14 cellular contexts compared by ENCODE assay signal in the genomic region with DNA sequence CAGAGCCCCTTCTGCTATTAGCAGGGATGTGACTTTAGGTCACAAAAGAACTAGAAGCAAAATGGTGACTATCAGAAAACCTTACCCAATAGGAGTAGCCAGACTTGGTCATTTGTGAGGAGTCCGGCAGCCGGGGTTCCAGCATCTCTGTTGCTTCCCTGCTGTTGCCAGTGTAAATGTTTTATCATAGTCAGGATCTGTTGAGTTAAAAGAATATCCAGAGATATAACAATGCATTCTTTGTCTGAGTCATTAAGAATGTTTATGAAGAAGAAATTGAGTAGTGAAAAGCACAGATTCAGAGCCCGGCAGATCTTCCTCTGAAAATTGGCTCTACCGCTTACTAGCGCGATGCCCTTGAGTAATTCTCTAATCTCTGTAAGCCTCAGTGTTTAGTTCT.
DNase-seq lines count a peak whose midpoint lies in the region; ATAC-seq and TF ChIP-seq lines count a peak whose summit lies in the region.
"Had no signal": no experiment of that assay in that cellular context is flagged by ENCODE, and none has a peak within 500 bp of the region (broad histone marks: within the 10 kb centered on the region; RNA-seq: fewer than 3 reads in every experiment).

No MANE protein-coding gene starts in this region.

- H4K20me1 ChIP-seq in mammary epithelial cell (ENCODE audit: insufficient read depth, low read length) = no peaks in the 10 kb centered on the region

- DNase-seq in breast epithelium (ENCODE audit: low spot score in 2 of 2) (no peak), mammary epithelial cell (no peak), esophagus muscularis mucosa (ENCODE audit: extremely low spot score) (no peak), tibial artery (no peak), retina (no peak)
- DNase-seq: activated CD4-positive, alpha-beta T cell treated with anti-CD3 and anti-CD28 coated beads, Interleukin-2, amount 50 U/mL, for 48 hours; activated T-cell treated with anti-CD3 and anti-CD28 coated beads, Interleukin-2, amount 50 U/mL, for 4 hours; cerebellar nuclear complex; GOT3; hypothalamus; NCI-H446 had no signal

- CTCF ChIA-PET in mammary epithelial cell (lab: Charles Lee; ENCODE audit: low non-redundant PET) = no interaction called here

- peaks cover 5% of the 10 kb centered on the region for H3K9me3 Mint-ChIP-seq in nephron
- H3K9me3 Mint-ChIP-seq: activated T-cell treated with anti-CD3 and anti-CD28 coated beads, Interleukin-2, amount 50 U/mL, for 4 hours had no signal

- H3K27ac ChIP-seq in breast epithelium = peak overlapping the region; percentile 33 to 35
- no peak overlapping the region for H3K27ac ChIP-seq in mammary epithelial cell (ENCODE audit: insufficient read depth, low read depth, low read length)
- H3K27ac ChIP-seq in esophagus muscularis mucosa (replicated peaks in 1 of 4) = peak overlapping the region; percentile 87 to 95 (median 91)
- peak overlapping the region; percentile 86 to 89 for H3K27ac ChIP-seq in tibial artery

- H3K4me2 ChIP-seq in mammary epithelial cell (ENCODE audit: insufficient read depth, low read depth, low read length) = no peak overlapping the region

- 67% methylated on average over 6 of the region's 6 CpGs for WGBS in mammary epithelial cell (ENCODE audit: low coverage, missing lambda C conversion rate)
- 63% methylated on average over 6 of the region's 6 CpGs for WGBS in esophagus muscularis mucosa

- no peak for TF ChIP-seq CTCF in breast epithelium (IDR thresholded peaks at IDR 0.05)
- TF ChIP-seq CTCF in mammary epithelial cell (conservative IDR thresholded peaks at IDR 0.05 in 1 of 2, IDR thresholded peaks at IDR 0.05 in 1 of 2; ENCODE audit: extremely low read depth in 1 of 2, insufficient read depth in 1 of 2, low read depth in 1 of 2, low read length in 2 of 2) = no peak
- TF ChIP-seq CTCF in esophagus muscularis mucosa (IDR thresholded peaks at IDR 0.05) = no peak
- no peak for TF ChIP-seq CTCF in nephron (IDR thresholded peaks at IDR 0.05; ENCODE audit: unreplicated experiment in 3 of 3)
- no peak for TF ChIP-seq CTCF in tibial artery (IDR thresholded peaks at IDR 0.05)

- H3K9ac ChIP-seq in mammary epithelial cell (ENCODE audit: insufficient read depth, low read length) = no peak overlapping the region

- peak overlapping the region; percentile 83 to 95 (median 88) for H3K27ac Mint-ChIP-seq in nephron

- H3K36me3 Mint-ChIP-seq in nephron (ENCODE audit: low read depth) = peaks cover 50% of the 10 kb centered on the region

- no peak for TF ChIP-seq POLR2A in breast epithelium (IDR thresholded peaks at IDR 0.05)
- TF ChIP-seq POLR2A in esophagus muscularis mucosa (IDR thresholded peaks at IDR 0.05; ENCODE audit: low read depth) = no peak

- no peak overlapping the region for H2AFZ ChIP-seq in mammary epithelial cell (ENCODE audit: low read depth, low read length)

- H3K4me1 Mint-ChIP-seq in nephron = peaks cover 61% of the 10 kb centered on the region

- intact Hi-C loops in breast epithelium (cut with DNase I; ENCODE audit: low total_unique reads) = no loop called here
- intact Hi-C loops in mammary epithelial cell (cut with micrococcal nuclease) = no loop called here
- intact Hi-C loops in esophagus muscularis mucosa (cut with DNase I) = no loop called here
- intact Hi-C loops in tibial artery (cut with DNase I; ENCODE audit: low total_unique reads) = no loop called here

- no peaks in the 10 kb centered on the region for H3K9me3 ChIP-seq in breast epithelium
- H3K9me3 ChIP-seq in mammary epithelial cell (replicated peaks; ENCODE audit: insufficient read depth, low read length) = no peaks in the 10 kb centered on the region
- H3K9me3 ChIP-seq in esophagus muscularis mucosa = no peaks in the 10 kb centered on the region
- no peaks in the 10 kb centered on the region for H3K9me3 ChIP-seq in tibial artery

- no TSS peak for BruUV-seq in mammary epithelial cell (replicated peaks; lab: Mats Ljungman, UMichigan)

- H3K27me3 ChIP-seq in breast epithelium = no peaks in the 10 kb centered on the region
- H3K27me3 ChIP-seq in mammary epithelial cell (ENCODE audit: insufficient read depth, low read length) = no peaks in the 10 kb centered on the region
- H3K27me3 ChIP-seq in esophagus muscularis mucosa = no peaks in the 10 kb centered on the region
- H3K27me3 ChIP-seq in tibial artery = no peaks in the 10 kb centered on the region

- in situ Hi-C loops in mammary epithelial cell (cut with MboI; ENCODE audit: low sequenced_read_pairs in 2 of 2) = loop anchor here in 1 of 2 donors (10.0 kb wide), 1 partner anchor 46 kb away; no protein-coding TSS in a partner anchor

- no peak for TF ChIP-seq EP300 in esophagus muscularis mucosa (IDR thresholded peaks at IDR 0.05)

- dilution Hi-C loops in mammary epithelial cell (cut with HindIII; ENCODE audit: low sequenced_read_pairs) = no loop called here

- peaks cover 28% of the 10 kb centered on the region for H3K79me2 ChIP-seq in mammary epithelial cell (ENCODE audit: insufficient read depth, low read length)

- no peak overlapping the region for H3K4me3 ChIP-seq in breast epithelium
- no peak overlapping the region for H3K4me3 ChIP-seq in mammary epithelial cell (replicated peaks in 1 of 3; ENCODE audit: insufficient read depth in 1 of 3, low read depth in 2 of 3, low read length in 3 of 3)
- H3K4me3 ChIP-seq in esophagus muscularis mucosa = no peak overlapping the region
- H3K4me3 ChIP-seq in tibial artery = no peak overlapping the region

- H3K27me3 Mint-ChIP-seq in nephron (ENCODE audit: low read depth) = no peaks in the 10 kb centered on the region

- H3K4me3 Mint-ChIP-seq in nephron = no peak overlapping the region
- H3K4me3 Mint-ChIP-seq: activated T-cell treated with anti-CD3 and anti-CD28 coated beads, Interleukin-2, amount 50 U/mL, for 4 hours had no signal

- H3K36me3 ChIP-seq in breast epithelium (no peaks in the 10 kb centered on the region), mammary epithelial cell (ENCODE audit: insufficient read depth, low read length) (peaks cover 3% of the 10 kb centered on the region), esophagus muscularis mucosa (peaks cover 0 to 7% (median 3%) of the 10 kb centered on the region in 4 donors), tibial artery (no peaks in the 10 kb centered on the region)

- H3K4me1 ChIP-seq in breast epithelium = peaks cover 0 to 5% of the 10 kb centered on the region in 2 donors
- H3K4me1 ChIP-seq in mammary epithelial cell (ENCODE audit: insufficient read depth, low read length) = peaks cover 25% of the 10 kb centered on the region
- peaks cover 59 to 93% (median 92%) of the 10 kb centered on the region in 4 donors for H3K4me1 ChIP-seq in esophagus muscularis mucosa
- peaks cover 0 to 96% (median 62%) of the 10 kb centered on the region in 4 donors for H3K4me1 ChIP-seq in tibial artery

- no peak for ATAC-seq in HG03378 (IDR thresholded peaks at IDR 0.05; ENCODE audit: unreplicated experiment)
- no peak for ATAC-seq in activated CD4-positive, CD25-positive, alpha-beta regulatory T cell treated with anti-CD3 and anti-CD28 coated beads, Interleukin-2, amount 50 U/mL, for 24 hours
- ATAC-seq: activated T-cell treated with anti-CD3 and anti-CD28 coated beads, Interleukin-2, amount 50 U/mL, for 4 hours had no signal
